Comparison of ENCODE assay signal across 1 cellular context in genomic region chr22:19719488-19720021, GRCh38.
TF ChIP-seq lines count a peak whose summit lies in the region.

No MANE protein-coding gene starts in this region.

TF ChIP-seq in K562, 482 proteins besides CTCF, POLR2A, EP300 and RAD21 (continues in another document):
- TF ChIP-seq ZNF830 (CRISPR knock-in tag; IDR thresholded peaks at IDR 0.05) = no peak
- TF ChIP-seq ZNF23 (CRISPR knock-in tag; IDR thresholded peaks at IDR 0.05) = no peak
- TF ChIP-seq E2F1 (CRISPR knock-in tag; IDR thresholded peaks at IDR 0.05) = peak; percentile 16; the same call in 1 of the 2 replicates
- no peak for TF ChIP-seq ZBED1 (IDR thresholded peaks at IDR 0.05)
- no peak for TF ChIP-seq ELK3 (CRISPR knock-in tag; IDR thresholded peaks at IDR 0.05)
- no peak for TF ChIP-seq ZNF778 (CRISPR knock-in tag; IDR thresholded peaks at IDR 0.05)
- TF ChIP-seq NCOA1 (IDR thresholded peaks at IDR 0.05; ENCODE audit: low read depth) = no peak
- TF ChIP-seq HDAC2 (IDR thresholded peaks at IDR 0.05) = 0 out of 2 replicates have a peak, but pooled peaks have one; percentile 38
- no peak for TF ChIP-seq TBP (optimal IDR thresholded peaks at IDR 0.05; ENCODE audit: low read depth, low read length)
- peak in 1 of 2 experiments; percentile 66; a peak in 1 of 4 replicates for TF ChIP-seq CSDE1 (IDR thresholded peaks at IDR 0.05)
- no peak for TF ChIP-seq CREB3L1 (IDR thresholded peaks at IDR 0.05; ENCODE audit: borderline replicate concordance, low read depth)
- TF ChIP-seq MAFK (IDR thresholded peaks at IDR 0.05; ENCODE audit: low read length) = 0 out of 2 replicates have a peak, but pooled peaks have one; percentile 20
- TF ChIP-seq ZNF12 (CRISPR knock-in tag; IDR thresholded peaks at IDR 0.05) = no peak
- no peak for TF ChIP-seq MYC (IDR thresholded peaks at IDR 0.05; ENCODE audit: low read depth, low read length)
- TF ChIP-seq MYC (CRISPR knock-in tag; IDR thresholded peaks at IDR 0.05; ENCODE audit: borderline replicate concordance, low read depth) = peak; percentile 34; the same call in 1 of the 2 replicates
- peak; percentile 15 for TF ChIP-seq CHD4 (IDR thresholded peaks at IDR 0.05; ENCODE audit: insufficient read depth, insufficient replicate concordance, low read depth, low read length, poor library complexity, severe bottlenecking)
- TF ChIP-seq ZFPM2 (CRISPR knock-in tag; IDR thresholded peaks at IDR 0.05) = 0 out of 2 replicates have a peak, but pooled peaks have one; percentile 35
- TF ChIP-seq CREM (IDR thresholded peaks at IDR 0.05; ENCODE audit: low read depth) = no peak
- TF ChIP-seq TRIM24 (IDR thresholded peaks at IDR 0.05) = 0 out of 4 replicates have a peak, but pooled peaks of 1 of the 2 experiments have one; percentile 8
- TF ChIP-seq C11orf30 (IDR thresholded peaks at IDR 0.05; ENCODE audit: low read depth) = no peak
- TF ChIP-seq, protein P1, sequence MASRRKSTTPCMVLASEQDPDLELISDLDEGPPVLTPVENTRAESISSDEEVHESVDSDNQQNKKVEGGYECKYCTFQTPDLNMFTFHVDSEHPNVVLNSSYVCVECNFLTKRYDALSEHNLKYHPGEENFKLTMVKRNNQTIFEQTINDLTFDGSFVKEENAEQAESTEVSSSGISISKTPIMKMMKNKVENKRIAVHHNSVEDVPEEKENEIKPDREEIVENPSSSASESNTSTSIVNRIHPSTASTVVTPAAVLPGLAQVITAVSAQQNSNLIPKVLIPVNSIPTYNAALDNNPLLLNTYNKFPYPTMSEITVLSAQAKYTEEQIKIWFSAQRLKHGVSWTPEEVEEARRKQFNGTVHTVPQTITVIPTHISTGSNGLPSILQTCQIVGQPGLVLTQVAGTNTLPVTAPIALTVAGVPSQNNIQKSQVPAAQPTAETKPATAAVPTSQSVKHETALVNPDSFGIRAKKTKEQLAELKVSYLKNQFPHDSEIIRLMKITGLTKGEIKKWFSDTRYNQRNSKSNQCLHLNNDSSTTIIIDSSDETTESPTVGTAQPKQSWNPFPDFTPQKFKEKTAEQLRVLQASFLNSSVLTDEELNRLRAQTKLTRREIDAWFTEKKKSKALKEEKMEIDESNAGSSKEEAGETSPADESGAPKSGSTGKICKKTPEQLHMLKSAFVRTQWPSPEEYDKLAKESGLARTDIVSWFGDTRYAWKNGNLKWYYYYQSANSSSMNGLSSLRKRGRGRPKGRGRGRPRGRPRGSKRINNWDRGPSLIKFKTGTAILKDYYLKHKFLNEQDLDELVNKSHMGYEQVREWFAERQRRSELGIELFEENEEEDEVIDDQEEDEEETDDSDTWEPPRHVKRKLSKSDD (conservative IDR thresholded peaks at IDR 0.05; ENCODE audit: low read length) = 0 out of 2 replicates have a peak, but pooled peaks have one; percentile 63
- no peak for TF ChIP-seq PYGO2 (tag; IDR thresholded peaks at IDR 0.05)
- TF ChIP-seq GTF2A2 (tag; IDR thresholded peaks at IDR 0.05) = no peak
- TF ChIP-seq SMARCA5 (IDR thresholded peaks at IDR 0.05) = peak; percentile 74; the same call in 1 of the 2 replicates
- peak; percentile 21 for TF ChIP-seq ARHGAP35 (IDR thresholded peaks at IDR 0.05; ENCODE audit: partially characterized antibody)
- no peak for TF ChIP-seq KHSRP (IDR thresholded peaks at IDR 0.05)
- no peak for TF ChIP-seq ZBTB7A (IDR thresholded peaks at IDR 0.05; ENCODE audit: borderline replicate concordance, control insufficient read depth, low read depth, low read length)
- no peak for TF ChIP-seq HDAC1 (IDR thresholded peaks at IDR 0.05)
- no peak for TF ChIP-seq ZNF76 (CRISPR knock-in tag; IDR thresholded peaks at IDR 0.05; ENCODE audit: borderline replicate concordance)
- TF ChIP-seq, protein P2, sequence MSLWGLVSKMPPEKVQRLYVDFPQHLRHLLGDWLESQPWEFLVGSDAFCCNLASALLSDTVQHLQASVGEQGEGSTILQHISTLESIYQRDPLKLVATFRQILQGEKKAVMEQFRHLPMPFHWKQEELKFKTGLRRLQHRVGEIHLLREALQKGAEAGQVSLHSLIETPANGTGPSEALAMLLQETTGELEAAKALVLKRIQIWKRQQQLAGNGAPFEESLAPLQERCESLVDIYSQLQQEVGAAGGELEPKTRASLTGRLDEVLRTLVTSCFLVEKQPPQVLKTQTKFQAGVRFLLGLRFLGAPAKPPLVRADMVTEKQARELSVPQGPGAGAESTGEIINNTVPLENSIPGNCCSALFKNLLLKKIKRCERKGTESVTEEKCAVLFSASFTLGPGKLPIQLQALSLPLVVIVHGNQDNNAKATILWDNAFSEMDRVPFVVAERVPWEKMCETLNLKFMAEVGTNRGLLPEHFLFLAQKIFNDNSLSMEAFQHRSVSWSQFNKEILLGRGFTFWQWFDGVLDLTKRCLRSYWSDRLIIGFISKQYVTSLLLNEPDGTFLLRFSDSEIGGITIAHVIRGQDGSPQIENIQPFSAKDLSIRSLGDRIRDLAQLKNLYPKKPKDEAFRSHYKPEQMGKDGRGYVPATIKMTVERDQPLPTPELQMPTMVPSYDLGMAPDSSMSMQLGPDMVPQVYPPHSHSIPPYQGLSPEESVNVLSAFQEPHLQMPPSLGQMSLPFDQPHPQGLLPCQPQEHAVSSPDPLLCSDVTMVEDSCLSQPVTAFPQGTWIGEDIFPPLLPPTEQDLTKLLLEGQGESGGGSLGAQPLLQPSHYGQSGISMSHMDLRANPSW (CRISPR knock-in tag; IDR thresholded peaks at IDR 0.05) = peak; percentile 76; the same call in 1 of the 2 replicates
- TF ChIP-seq ZC3H8 (IDR thresholded peaks at IDR 0.05) = no peak
- TF ChIP-seq HDAC6 (IDR thresholded peaks at IDR 0.05; ENCODE audit: low read depth, low read length) = peak; percentile 82; the same call in 1 of the 2 replicates
- TF ChIP-seq TCF7L2 (IDR thresholded peaks at IDR 0.05; ENCODE audit: low read depth, low read length) = 0 out of 2 replicates have a peak, but pooled peaks have one; percentile 3
- TF ChIP-seq ZBTB2 (IDR thresholded peaks at IDR 0.05) = peak; percentile 78; the same call in 1 of the 2 replicates
- no peak for TF ChIP-seq FOS (IDR thresholded peaks at IDR 0.05; ENCODE audit: extremely low read depth, insufficient read length)
- no peak for TF ChIP-seq ZNF551 (CRISPR knock-in tag; IDR thresholded peaks at IDR 0.05)
- TF ChIP-seq KDM5B (IDR thresholded peaks at IDR 0.05; ENCODE audit: insufficient replicate concordance, low read depth, low read length) = peak; percentile 4
- TF ChIP-seq RUNX1 (IDR thresholded peaks at IDR 0.05; ENCODE audit: low read depth) = no peak
- peak; percentile 20; the same call in 1 of the 2 replicates for TF ChIP-seq RB1 (IDR thresholded peaks at IDR 0.05; ENCODE audit: low read depth)
- no peak for TF ChIP-seq RAD51 (IDR thresholded peaks at IDR 0.05; ENCODE audit: borderline replicate concordance, low read depth)
- peak; percentile 16 for TF ChIP-seq SP2 (IDR thresholded peaks at IDR 0.05; ENCODE audit: extremely low read depth, low read depth, low read length, poor library complexity, severe bottlenecking)
- TF ChIP-seq, protein P3, sequence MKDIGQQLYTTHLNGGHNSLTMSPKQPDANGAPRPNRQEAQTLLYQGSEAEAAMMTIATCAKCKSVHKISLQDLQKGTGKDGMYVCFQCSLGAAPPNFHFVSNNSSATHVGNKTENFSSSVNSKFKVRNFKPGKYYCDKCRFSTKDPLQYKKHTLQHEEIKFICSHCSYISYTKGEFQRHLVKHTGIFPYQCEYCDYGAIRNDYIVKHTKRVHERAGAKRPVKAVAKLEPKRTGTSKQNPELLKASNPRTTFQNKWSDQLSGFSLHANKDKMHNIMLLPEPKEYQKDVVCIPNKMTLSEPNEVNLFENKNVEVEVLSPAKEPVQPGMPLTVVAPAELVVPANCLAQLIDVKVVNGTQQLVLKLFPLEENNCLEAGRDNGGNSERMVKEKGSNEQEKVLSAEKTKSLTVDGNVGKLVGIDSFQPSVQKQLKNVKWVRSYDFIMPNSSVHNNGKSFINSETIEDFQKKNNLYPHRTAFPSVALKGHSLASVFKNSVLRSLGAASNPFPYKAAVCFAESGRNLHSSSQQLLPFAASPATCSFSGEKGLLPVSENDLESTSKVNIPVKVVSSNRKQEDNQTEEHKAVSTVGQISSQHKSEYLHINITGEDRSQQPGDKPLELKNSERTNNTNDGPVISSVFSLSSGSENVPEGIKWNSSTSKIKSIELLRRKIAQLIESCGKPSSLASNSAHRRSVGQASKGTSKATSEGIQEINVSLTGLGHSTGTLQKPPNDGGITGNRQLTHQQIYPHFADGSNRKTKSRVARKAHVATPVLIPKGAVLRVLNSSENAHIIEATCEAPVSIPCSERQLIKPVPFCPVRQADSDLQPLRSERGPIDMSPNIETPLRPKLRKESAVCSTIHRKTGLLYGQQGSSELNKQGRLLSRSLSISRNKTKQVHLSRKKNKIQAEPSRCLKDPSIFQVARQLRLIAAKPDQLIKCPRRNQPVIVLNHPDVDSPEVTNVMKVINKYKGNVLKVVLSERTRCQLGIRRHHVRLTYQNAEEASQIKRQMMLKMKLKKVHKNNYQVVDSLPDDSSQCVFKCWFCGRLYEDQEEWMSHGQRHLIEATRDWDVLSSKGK (CRISPR knock-in tag; IDR thresholded peaks at IDR 0.05) = no peak
- 0 out of 2 replicates have a peak, but pooled peaks have one; percentile 57 for TF ChIP-seq DNMT1 (IDR thresholded peaks at IDR 0.05)
- no peak for TF ChIP-seq ATF4 (CRISPR knock-in tag; IDR thresholded peaks at IDR 0.05)
- TF ChIP-seq MTA3 (IDR thresholded peaks at IDR 0.05; ENCODE audit: borderline replicate concordance) = no peak
- TF ChIP-seq NKRF (IDR thresholded peaks at IDR 0.05; ENCODE audit: borderline replicate concordance) = peak; percentile 65; the same call in 1 of the 2 replicates
- TF ChIP-seq ZNF785 (CRISPR knock-in tag; IDR thresholded peaks at IDR 0.05) = no peak
- TF ChIP-seq, protein P4, sequence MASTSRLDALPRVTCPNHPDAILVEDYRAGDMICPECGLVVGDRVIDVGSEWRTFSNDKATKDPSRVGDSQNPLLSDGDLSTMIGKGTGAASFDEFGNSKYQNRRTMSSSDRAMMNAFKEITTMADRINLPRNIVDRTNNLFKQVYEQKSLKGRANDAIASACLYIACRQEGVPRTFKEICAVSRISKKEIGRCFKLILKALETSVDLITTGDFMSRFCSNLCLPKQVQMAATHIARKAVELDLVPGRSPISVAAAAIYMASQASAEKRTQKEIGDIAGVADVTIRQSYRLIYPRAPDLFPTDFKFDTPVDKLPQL (IDR thresholded peaks at IDR 0.05; ENCODE audit: extremely low read depth, insufficient read length) = no peak
- TF ChIP-seq BCOR (IDR thresholded peaks at IDR 0.05) = 0 out of 2 replicates have a peak, but pooled peaks have one; percentile 2
- 0 out of 2 replicates have a peak, but pooled peaks have one; percentile 13 for TF ChIP-seq TRIM28 (IDR thresholded peaks at IDR 0.05)
